8 cellular contexts compared by ENCODE assay signal in the genomic region with DNA sequence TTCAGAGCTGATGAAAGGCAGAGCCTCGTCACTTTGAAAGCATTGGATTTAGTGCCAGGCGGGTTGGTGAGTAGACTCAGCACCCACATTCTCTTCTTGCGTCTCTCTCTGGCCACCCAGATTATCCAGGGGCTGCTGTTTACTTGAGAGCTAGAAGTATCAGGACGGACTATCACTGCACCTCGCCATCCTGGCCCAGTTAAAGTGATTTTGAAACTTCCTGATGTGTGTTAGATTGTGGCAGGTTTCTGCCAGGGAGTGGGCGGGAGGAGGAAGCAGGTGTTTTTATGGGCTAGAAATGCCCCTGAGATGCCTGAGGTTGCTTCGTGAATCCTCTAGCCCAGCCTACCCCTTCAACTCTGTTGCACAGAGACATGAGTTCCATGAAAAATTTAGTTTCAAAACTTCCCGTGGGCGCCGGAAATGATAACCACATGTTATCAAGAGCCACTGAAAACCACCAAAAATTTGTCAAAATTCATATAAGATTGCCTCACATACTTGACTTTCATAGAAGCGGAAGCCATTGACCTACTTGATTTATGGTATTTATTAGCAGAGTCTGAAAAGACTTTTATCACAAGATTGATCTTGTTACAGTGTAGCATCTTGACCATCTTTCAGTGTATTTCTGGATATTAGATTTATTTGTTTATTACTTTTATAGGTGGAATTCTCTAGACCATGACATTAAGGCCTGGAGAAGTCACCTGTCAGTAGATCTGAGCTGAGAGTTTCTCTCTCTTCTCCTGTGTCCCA.
A peak's percentile ranks its signal among the peaks of the same experiment; 100 is the strongest.
DNase-seq lines count a peak whose midpoint lies in the region; ATAC-seq and TF ChIP-seq lines count a peak whose summit lies in the region.

No MANE protein-coding gene starts in this region.

- peak overlapping the region; percentile 72 for H3K27ac Mint-ChIP-seq in activated CD4-positive, alpha-beta T cell treated with anti-CD3 and anti-CD28 coated beads for 36 hours
- H3K27ac Mint-ChIP-seq in stimulated activated naive B cell treated with anti-CD40 and anti-IgM and Interleukin-4, amounts not matched to agents 10 μg/mL and 1 μg/mL and 100 μg/mL, for 72 hours: peak overlapping the region; percentile 98

- TF ChIP-seq CTCF in right atrium auricular region (IDR thresholded peaks at IDR 0.05) (no peak), GM13977 (IDR thresholded peaks at IDR 0.05; ENCODE audit: extremely low read depth, insufficient read depth, missing control alignments) (no peak)

- no peaks in the 10 kb centered on the region for H3K36me3 ChIP-seq in right atrium auricular region

- H3K27ac ChIP-seq in right atrium auricular region: peak overlapping the region; percentile 41 to 57

- H3K9me3 Mint-ChIP-seq in activated CD4-positive, alpha-beta T cell treated with anti-CD3 and anti-CD28 coated beads for 36 hours (ENCODE audit: low read depth): no peaks in the 10 kb centered on the region
- H3K9me3 Mint-ChIP-seq in stimulated activated naive B cell treated with anti-CD40 and anti-IgM and Interleukin-4, amounts not matched to agents 10 μg/mL and 1 μg/mL and 100 μg/mL, for 72 hours: no peaks in the 10 kb centered on the region

- H3K4me1 Mint-ChIP-seq in activated CD4-positive, alpha-beta T cell treated with anti-CD3 and anti-CD28 coated beads for 36 hours: peaks cover 75% of the 10 kb centered on the region
- peaks cover 60 to 81% of the 10 kb centered on the region in 2 donors for H3K4me1 Mint-ChIP-seq in stimulated activated naive B cell treated with anti-CD40 and anti-IgM and Interleukin-4, amounts not matched to agents 10 μg/mL and 1 μg/mL and 100 μg/mL, for 72 hours

- ATAC-seq in HG02642 (IDR thresholded peaks at IDR 0.05; ENCODE audit: poor library complexity, unreplicated experiment) (peak; percentile 38), HG02870 (IDR thresholded peaks at IDR 0.05; ENCODE audit: unreplicated experiment) (no peak), GM19328 (IDR thresholded peaks at IDR 0.05; ENCODE audit: unreplicated experiment) (no peak), HG03139 (IDR thresholded peaks at IDR 0.05; ENCODE audit: unreplicated experiment) (no peak)
- peak; percentile 66 for ATAC-seq in activated CD4-positive, alpha-beta T cell treated with anti-CD3 and anti-CD28 coated beads for 36 hours
- ATAC-seq in stimulated activated naive B cell treated with anti-CD40 and anti-IgM and Interleukin-4, amounts not matched to agents 10 μg/mL and 1 μg/mL and 100 μg/mL, for 72 hours (replicated peaks): peak; percentile 50 to 58

- no peak overlapping the region for H3K4me3 ChIP-seq in right atrium auricular region

- POLR2A ChIA-PET in activated CD4-positive, alpha-beta T cell treated with anti-CD3 and anti-CD28 coated beads for 36 hours (lab: Charles Lee): interaction anchor here (0.6 kb wide), 1 partner anchor 529 kb away, joined by 3 read pairs; no protein-coding TSS in a partner anchor

- no peaks in the 10 kb centered on the region for H3K27me3 ChIP-seq in right atrium auricular region

- H3K4me1 ChIP-seq in right atrium auricular region: peaks cover 0 to 14% of the 10 kb centered on the region in 2 donors

- no peaks in the 10 kb centered on the region for H3K9me3 ChIP-seq in right atrium auricular region

- H3K36me3 Mint-ChIP-seq in activated CD4-positive, alpha-beta T cell treated with anti-CD3 and anti-CD28 coated beads for 36 hours (ENCODE audit: low read depth): peaks cover 1% of the 10 kb centered on the region
- H3K36me3 Mint-ChIP-seq in stimulated activated naive B cell treated with anti-CD40 and anti-IgM and Interleukin-4, amounts not matched to agents 10 μg/mL and 1 μg/mL and 100 μg/mL, for 72 hours: peaks cover 6 to 14% of the 10 kb centered on the region in 2 donors

- peak overlapping the region; percentile 40 for H3K4me3 Mint-ChIP-seq in activated CD4-positive, alpha-beta T cell treated with anti-CD3 and anti-CD28 coated beads for 36 hours
- peak overlapping the region; percentile 74 to 77 for H3K4me3 Mint-ChIP-seq in stimulated activated naive B cell treated with anti-CD40 and anti-IgM and Interleukin-4, amounts not matched to agents 10 μg/mL and 1 μg/mL and 100 μg/mL, for 72 hours

- in situ Hi-C loops in GM13977 (cut with MboI; ENCODE audit: low pct_unique_long_range_greater_than_20kb, low sequenced_read_pairs, unreplicated experiment): no loop called here

- no peaks in the 10 kb centered on the region for H3K27me3 Mint-ChIP-seq in activated CD4-positive, alpha-beta T cell treated with anti-CD3 and anti-CD28 coated beads for 36 hours
- no peaks in the 10 kb centered on the region for H3K27me3 Mint-ChIP-seq in stimulated activated naive B cell treated with anti-CD40 and anti-IgM and Interleukin-4, amounts not matched to agents 10 μg/mL and 1 μg/mL and 100 μg/mL, for 72 hours

- peak; percentile 80 for DNase-seq in activated CD4-positive, alpha-beta T cell treated with anti-CD3 and anti-CD28 coated beads for 36 hours
- DNase-seq in right atrium auricular region (ENCODE audit: low spot score) (no peak), GM13977 (ENCODE audit: low spot score) (no peak)
- peak; percentile 86 for DNase-seq in stimulated activated naive B cell treated with anti-CD40 and anti-IgM and Interleukin-4, amounts not matched to agents 10 μg/mL and 1 μg/mL and 100 μg/mL, for 72 hours

- CTCF ChIA-PET in activated CD4-positive, alpha-beta T cell treated with anti-CD3 and anti-CD28 coated beads for 36 hours (lab: Charles Lee): interaction anchor here (0.6 to 1.7 kb wide), 3 partner anchors 9 to 221 kb away, joined by 3 to 7 read pairs (median 3); no protein-coding TSS in a partner anchor

- intact Hi-C loops in activated CD4-positive, alpha-beta T cell treated with anti-CD3 and anti-CD28 coated beads for 36 hours (cut with DNase I, micrococcal nuclease): loop anchor here (1.0 to 10.0 kb wide), 9 partner anchors 10 to 511 kb away; partner anchors contain the start of gene ZFP36L1 (in 1 of the 2)

Comparison
In these comparisons a context has a peak if more than half of its experiments do, and no peak if none do; other contexts are left out.
1. ATAC-seq: peak in HG02642 (single experiment), activated CD4-positive, alpha-beta T cell treated with anti-CD3 and anti-CD28 coated beads for 36 hours (single experiment) and stimulated activated naive B cell treated with anti-CD40 and anti-IgM and Interleukin-4, amounts not matched to agents 10 μg/mL and 1 μg/mL and 100 μg/mL, for 72 hours (2 of 2); none in HG02870 (single experiment), GM19328 (single experiment) and HG03139 (single experiment).
2. DNase-seq: peak in activated CD4-positive, alpha-beta T cell treated with anti-CD3 and anti-CD28 coated beads for 36 hours (single experiment) and stimulated activated naive B cell treated with anti-CD40 and anti-IgM and Interleukin-4, amounts not matched to agents 10 μg/mL and 1 μg/mL and 100 μg/mL, for 72 hours (single experiment); none in right atrium auricular region (single experiment) and GM13977 (single experiment).